Comparison of ENCODE assay signal across 8 cellular contexts in the genomic region with DNA sequence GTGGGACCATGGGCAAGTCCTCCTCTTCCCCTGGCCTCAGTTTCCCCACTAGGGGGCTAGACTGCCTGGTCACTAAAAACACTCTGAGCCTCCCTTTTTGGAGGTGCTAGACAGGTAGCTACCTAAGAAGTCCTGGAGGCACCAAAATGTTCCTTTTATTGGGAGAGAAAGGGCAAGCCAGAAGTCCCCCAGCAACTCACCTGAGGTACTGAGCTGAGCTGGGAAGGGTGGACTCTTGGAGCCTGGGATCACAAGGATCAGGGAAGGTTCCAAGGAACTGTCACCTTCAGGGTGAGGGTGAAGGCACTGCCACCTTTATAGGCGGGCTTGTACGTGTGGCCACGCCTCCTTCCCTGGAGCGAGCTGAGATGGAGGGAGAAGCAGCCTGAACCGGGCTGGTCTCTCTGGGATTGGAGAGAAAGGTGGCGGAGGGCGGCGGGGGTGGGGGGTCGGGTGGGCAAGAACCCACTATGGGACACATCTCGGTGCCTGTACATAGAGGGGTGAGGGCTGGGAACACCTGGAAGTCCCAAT. TPM values are rescaled to one million over a fixed set of nuclear protein-coding genes. Genes with fewer than 3 reads are reported as not detected.
DNase-seq lines count a peak whose midpoint lies in the region; ATAC-seq and TF ChIP-seq lines count a peak whose summit lies in the region.

Gene CYP1A1 (minus strand): TSS at position 288 of the 534 bp plus-strand sequence. CDS start 2,431 bp downstream, outside the sequence.

- H3K4me1 ChIP-seq in heart right ventricle: peaks cover 3 to 31% (median 21%) of the 10 kb centered on the region in 9 donors

- H3K4me3 ChIP-seq in heart right ventricle: peak within 1 kb of the TSS; percentile 42 to 78 (median 60)

- ATAC-seq in heart right ventricle (peak in 6 of 8 donors; percentile 40 to 56 (median 50)), GM21390 (IDR thresholded peaks at IDR 0.05; ENCODE audit: unreplicated experiment) (no peak), HG02970 (IDR thresholded peaks at IDR 0.05; ENCODE audit: low FRiP score, unreplicated experiment) (no peak)

- WGBS in heart right ventricle, 2 donors: 1 to 2% methylated on average over 10 of the region's 10 CpGs

- TF ChIP-seq CTCF in heart right ventricle (IDR thresholded peaks at IDR 0.05): no peak

- peaks cover 0 to 52% (median 2%) of the 10 kb centered on the region in 7 donors for H3K27me3 ChIP-seq in heart right ventricle

- H3K27ac ChIP-seq in heart right ventricle: peak within 1 kb of the TSS in 7 of 10 donors; percentile 2 to 77 (median 54)

- H3K9me3 ChIP-seq in heart right ventricle: no peaks in the 10 kb centered on the region

- intact Hi-C loops in heart right ventricle (cut with DNase I): loop anchor here in 1 of 10 donors (10.0 kb wide), 1 partner anchor 61 kb away; no protein-coding TSS in a partner anchor

- no peaks in the 10 kb centered on the region for H3K36me3 ChIP-seq in heart right ventricle

- DNase-seq in ELR (ENCODE audit: low read depth) (peak; percentile 33), NCI-H1930 (lab: John Stamatoyannopoulos, UW) (peak; percentile 12 to 45), heart right ventricle (peak in 1 of 2 donors; percentile 28), retina (peak; percentile 31), pons (ENCODE audit: low spot score) (no peak)
- peak; percentile 33 for DNase-seq in activated effector memory CD4-positive, alpha-beta T cell treated with Interleukin-2 at 50 U/mL for 16 hours

RNA-seq across cellular contexts. Expression of gene CYP1A1, which starts in this region (rescaled TPM):
- under 1 TPM in 6 of 10 donors, not detected in 4; 0.13 to 0.53 (median 0.42) TPM for total RNA-seq in heart right ventricle
- polyA plus RNA-seq in heart right ventricle: under 1 TPM; 0.20 to 0.88 TPM

Comparison
In these comparisons a context has a peak if more than half of its experiments do, and no peak if none do; other contexts are left out.
1. Peak in ATAC-seq, H3K4me3 ChIP-seq and H3K27ac ChIP-seq in heart right ventricle; RNA of the gene not detected or under 1 TPM.